Comparison of ENCODE assay signal across 11 cellular contexts in genomic region chr17:77126519-77126918, GRCh38. TPM values are rescaled to one million over a fixed set of nuclear protein-coding genes. Genes with fewer than 3 reads are reported as not detected.
DNase-seq lines count a peak whose midpoint lies in the region; ATAC-seq, FAIRE-seq and TF ChIP-seq lines count a peak whose summit lies in the region.
"Had no signal": no experiment of that assay in that cellular context is flagged by ENCODE, and none has a peak within 500 bp of the region (broad histone marks: within the 10 kb centered on the region; RNA-seq: fewer than 3 reads in every experiment).

No MANE protein-coding gene starts in this region.

- H3K79me2 ChIP-seq in PC-9 (ENCODE audit: low read depth) (no peaks in the 10 kb centered on the region), keratinocyte (ENCODE audit: control insufficient read depth, insufficient read depth, low read length) (no peaks in the 10 kb centered on the region)

- H3K36me3 Mint-ChIP-seq in CD8-positive, alpha-beta T cell: no peaks in the 10 kb centered on the region
- H3K36me3 Mint-ChIP-seq: stimulated activated memory B cell treated with anti-CD40 and anti-IgM and Interleukin-4, amounts not matched to agents 10 μg/mL and 1 μg/mL and 100 μg/mL, for 72 hours had no signal

- POLR2A ChIA-PET in PC-9 (lab: Charles Lee; ENCODE audit: unreplicated experiment): interaction anchor here (0.7 kb wide), 1 partner anchor 718 kb away, joined by 9 read pairs; no protein-coding TSS in a partner anchor
- POLR2A ChIA-PET in CD8-positive, alpha-beta T cell (lab: Charles Lee): no interaction called here

- intact Hi-C loops in heart left ventricle (cut with DNase I) (no loop called here), Right ventricle myocardium inferior (cut with DNase I) (no loop called here), PC-9 (cut with micrococcal nuclease; ENCODE audit: unreplicated experiment) (no loop called here), upper lobe of right lung (cut with DNase I) (no loop called here)
- intact Hi-C loops in CD8-positive, alpha-beta T cell (cut with DNase I, micrococcal nuclease): loop anchor here in 1 of 2 experiments (2.0 kb wide), 2 partner anchors 28 to 38 kb away; no protein-coding TSS in a partner anchor

- H3K9me3 ChIP-seq in heart left ventricle (no peaks in the 10 kb centered on the region), PC-9 (ENCODE audit: insufficient read depth, low read depth) (no peaks in the 10 kb centered on the region), keratinocyte (ENCODE audit: control insufficient read depth, low read depth, low read length) (no peaks in the 10 kb centered on the region), upper lobe of right lung (no peaks in the 10 kb centered on the region)
- H3K9me3 ChIP-seq in CD8-positive, alpha-beta T cell (ENCODE audit: low read length): no peaks in the 10 kb centered on the region

- peak overlapping the region; percentile 76 to 96 (median 87) for H3K27ac ChIP-seq in heart left ventricle
- H3K27ac ChIP-seq in PC-9: peak overlapping the region; percentile 98
- peak overlapping the region; percentile 84 for H3K27ac ChIP-seq in keratinocyte (ENCODE audit: control insufficient read depth, insufficient read depth, low read length)
- peak overlapping the region; percentile 75 for H3K27ac ChIP-seq in upper lobe of right lung
- no peak overlapping the region for H3K27ac ChIP-seq in CD8-positive, alpha-beta T cell (ENCODE audit: low read depth, low read length)

- H3K36me3 ChIP-seq in heart left ventricle: no peaks in the 10 kb centered on the region
- H3K36me3 ChIP-seq in PC-9 (ENCODE audit: low read depth): no peaks in the 10 kb centered on the region
- no peaks in the 10 kb centered on the region for H3K36me3 ChIP-seq in keratinocyte (ENCODE audit: control insufficient read depth in 2 of 2, extremely low read depth in 1 of 2, insufficient read depth in 2 of 2, low read length in 2 of 2)
- no peaks in the 10 kb centered on the region for H3K36me3 ChIP-seq in upper lobe of right lung
- H3K36me3 ChIP-seq in CD8-positive, alpha-beta T cell (ENCODE audit: insufficient read depth, low read length): no peaks in the 10 kb centered on the region

- H4K20me1 ChIP-seq in PC-9 (ENCODE audit: insufficient read depth) (no peaks in the 10 kb centered on the region), keratinocyte (ENCODE audit: control insufficient read depth, extremely low read depth, insufficient read depth, low read length) (no peaks in the 10 kb centered on the region)

- no peak overlapping the region for H3K27ac Mint-ChIP-seq in CD8-positive, alpha-beta T cell
- H3K27ac Mint-ChIP-seq: stimulated activated memory B cell treated with anti-CD40 and anti-IgM and Interleukin-4, amounts not matched to agents 10 μg/mL and 1 μg/mL and 100 μg/mL, for 72 hours had no signal

- H3K4me2 ChIP-seq in PC-9: peak overlapping the region; percentile 44
- peak overlapping the region; percentile 8 for H3K4me2 ChIP-seq in keratinocyte (ENCODE audit: control insufficient read depth, extremely low read depth, insufficient read depth, low read depth, low read length)

- H3K9me1 ChIP-seq in keratinocyte (ENCODE audit: control insufficient read depth, extremely low read depth, insufficient read depth, low read length): no peaks in the 10 kb centered on the region

- H3F3A ChIP-seq in PC-9 (ENCODE audit: insufficient read depth, low read depth): peaks cover 42% of the 10 kb centered on the region

- H3K9me3 Mint-ChIP-seq in CD8-positive, alpha-beta T cell: no peaks in the 10 kb centered on the region
- H3K9me3 Mint-ChIP-seq: stimulated activated memory B cell treated with anti-CD40 and anti-IgM and Interleukin-4, amounts not matched to agents 10 μg/mL and 1 μg/mL and 100 μg/mL, for 72 hours had no signal

- peaks cover 23% of the 10 kb centered on the region for H3K4me1 Mint-ChIP-seq in CD8-positive, alpha-beta T cell (ENCODE audit: low read depth)

- WGBS in heart left ventricle, 4 donors: 61 to 65% (median 63%) methylated on average over 7 of the region's 7 CpGs

- no peak overlapping the region for H3K4me3 ChIP-seq in heart left ventricle
- H3K4me3 ChIP-seq in PC-9: no peak overlapping the region
- no peak overlapping the region for H3K4me3 ChIP-seq in keratinocyte (ENCODE audit: control insufficient read depth in 2 of 3, extremely low read depth in 1 of 3, insufficient read depth in 2 of 3, low read depth in 1 of 3, low read length in 3 of 3)
- H3K4me3 ChIP-seq in upper lobe of right lung: no peak overlapping the region
- H3K4me3 ChIP-seq in CD8-positive, alpha-beta T cell (ENCODE audit: low read depth, low read length): no peak overlapping the region

- CTCF ChIA-PET in PC-9 (lab: Charles Lee): interaction anchor here (0.6 kb wide), 1 partner anchor 70 kb away, joined by 16 read pairs; no protein-coding TSS in a partner anchor
- CTCF ChIA-PET in CD8-positive, alpha-beta T cell (lab: Charles Lee): no interaction called here

- dilution Hi-C loops in keratinocyte (cut with MboI; ENCODE audit: extremely low pct_ligation_motif_present, low sequenced_read_pairs): no loop called here

- H2AFZ ChIP-seq in PC-9: no peak overlapping the region
- no peak overlapping the region for H2AFZ ChIP-seq in keratinocyte (ENCODE audit: control insufficient read depth, low read length)

- peak overlapping the region; percentile 41 for H3K9ac ChIP-seq in keratinocyte (ENCODE audit: control insufficient read depth, extremely low read depth, insufficient read depth, low read length)

- H3K27me3 ChIP-seq in heart left ventricle (no peaks in the 10 kb centered on the region), PC-9 (ENCODE audit: insufficient read depth, low read depth) (no peaks in the 10 kb centered on the region), keratinocyte (ENCODE audit: control insufficient read depth, extremely low read depth, insufficient read depth, low read length) (no peaks in the 10 kb centered on the region), upper lobe of right lung (no peaks in the 10 kb centered on the region)
- no peaks in the 10 kb centered on the region for H3K27me3 ChIP-seq in CD8-positive, alpha-beta T cell (ENCODE audit: insufficient read depth, low read length)

- no peaks in the 10 kb centered on the region for H3K9me2 ChIP-seq in PC-9 (ENCODE audit: insufficient read depth)

- ATAC-seq in heart left ventricle: no peak
- ATAC-seq in Right ventricle myocardium inferior: no peak
- ATAC-seq in upper lobe of right lung: no peak
- no peak for ATAC-seq in CD8-positive, alpha-beta T cell
- ATAC-seq: stimulated activated memory B cell treated with anti-CD40 and anti-IgM and Interleukin-4, amounts not matched to agents 10 μg/mL and 1 μg/mL and 100 μg/mL, for 72 hours had no signal

- H3K4me1 ChIP-seq in heart left ventricle (peaks cover 0 to 83% (median 42%) of the 10 kb centered on the region in 12 donors), PC-9 (replicated peaks; ENCODE audit: insufficient read depth) (peaks cover 52% of the 10 kb centered on the region), keratinocyte (ENCODE audit: control insufficient read depth, extremely low read depth, insufficient read depth, low read length) (peaks cover 67% of the 10 kb centered on the region), upper lobe of right lung (peaks cover 31% of the 10 kb centered on the region)
- peaks cover 22% of the 10 kb centered on the region for H3K4me1 ChIP-seq in CD8-positive, alpha-beta T cell (ENCODE audit: insufficient read depth, low read length)

- DNase-seq in heart left ventricle: no peak
- DNase-seq in Right ventricle myocardium inferior (ENCODE audit: missing footprints): no peak
- peak; percentile 58 to 68 for DNase-seq in PC-9
- DNase-seq in keratinocyte (ENCODE audit: low read depth, low spot score): no peak
- DNase-seq in upper lobe of right lung: no peak
- no peak for DNase-seq in foreskin melanocyte
- DNase-seq in CD8-positive, alpha-beta T cell: no peak
- DNase-seq in stimulated activated CD4-positive, alpha-beta T cell treated with anti-CD3 and anti-CD28 coated beads, Interleukin-4, amount 100 ng/mL, for 24 hours: no peak
- DNase-seq: amniotic stem cell, GF-D8 had no signal

- TF ChIP-seq POLR2A in heart left ventricle (IDR thresholded peaks at IDR 0.05): no peak

- H3K27me3 Mint-ChIP-seq in CD8-positive, alpha-beta T cell (ENCODE audit: low read depth): no peaks in the 10 kb centered on the region
- H3K27me3 Mint-ChIP-seq: stimulated activated memory B cell treated with anti-CD40 and anti-IgM and Interleukin-4, amounts not matched to agents 10 μg/mL and 1 μg/mL and 100 μg/mL, for 72 hours had no signal

- FAIRE-seq in keratinocyte (lab: Jason Lieb, UNC): no peak

- H3K4me3 Mint-ChIP-seq in CD8-positive, alpha-beta T cell: no peak overlapping the region
- H3K4me3 Mint-ChIP-seq: stimulated activated memory B cell treated with anti-CD40 and anti-IgM and Interleukin-4, amounts not matched to agents 10 μg/mL and 1 μg/mL and 100 μg/mL, for 72 hours had no signal

- TF ChIP-seq CTCF in heart left ventricle (IDR thresholded peaks at IDR 0.05) (no peak), PC-9 (conservative IDR thresholded peaks at IDR 0.05) (no peak), keratinocyte (optimal IDR thresholded peaks at IDR 0.05 in 1 of 3, IDR thresholded peaks at IDR 0.05 in 1 of 3, conservative IDR thresholded peaks at IDR 0.05 in 1 of 3; ENCODE audit: extremely low read depth in 1 of 3, insufficient read depth in 2 of 3, low read length in 3 of 3) (no peak), upper lobe of right lung (IDR thresholded peaks at IDR 0.05) (no peak)
- no peak for TF ChIP-seq CTCF in CD8-positive, alpha-beta T cell (IDR thresholded peaks at IDR 0.05)

- no TSS peak for BruUV-seq in PC-9 (replicated peaks; lab: Mats Ljungman, UMichigan)

RNA-seq across cellular contexts. Expression of gene SEC14L1, which starts 14.2 kb away (rescaled TPM):
- 100 to 1,000 TPM in 1 of 9 donors, 10 to 100 TPM in 8; 43.6 to 116 (median 53.7) TPM for total RNA-seq in heart left ventricle
- polyA plus RNA-seq in heart left ventricle: 10 to 100 TPM; 26.6 to 69.5 TPM
- total RNA-seq in Right ventricle myocardium inferior: 65.5 TPM
- 66.0 and 83.1 TPM in 2 replicates for total RNA-seq in PC-9 (2021)
- polyA plus RNA-seq in keratinocyte: 20.1 to 44.6 TPM (median 35.6 TPM) in 3 replicates
- 114 TPM for polyA plus RNA-seq in keratinocyte (2011; ENCODE audit: low read depth)
- polyA plus RNA-seq in keratinocyte (2011; cell fraction: cytosol; rRNA removed): 38.6 and 56.2 TPM in 2 replicates
- 55.1 and 64.2 TPM in 2 replicates for polyA plus RNA-seq in keratinocyte (2011; cell fraction: nucleus; rRNA removed)
- polyA plus RNA-seq in keratinocyte (2012; ENCODE audit: low replicate concordance): 40.0 and 57.5 TPM in 2 replicates
- 32.6 to 43.9 TPM (median 43.7 TPM) in 3 replicates for polyA minus RNA-seq in keratinocyte
- polyA minus RNA-seq in keratinocyte (2011; cell fraction: cytosol; rRNA and poly(A)+ RNA removed): 58.9 TPM
- 34.9 and 68.3 TPM in 2 replicates for polyA minus RNA-seq in keratinocyte (2011; cell fraction: nucleus; rRNA and poly(A)+ RNA removed)
- 144 TPM for total RNA-seq in upper lobe of right lung
- total RNA-seq in CD8-positive, alpha-beta T cell: 100 to 1,000 TPM; 114 to 118 TPM

Comparison
In these comparisons a context has a peak if more than half of its experiments do, and no peak if none do; other contexts are left out.
1. DNase-seq: peak in PC-9 (2 of 2); none in heart left ventricle (0 of 5), Right ventricle myocardium inferior (single experiment), keratinocyte (single experiment), upper lobe of right lung (single experiment), foreskin melanocyte (single experiment), CD8-positive, alpha-beta T cell (0 of 7) and stimulated activated CD4-positive, alpha-beta T cell treated with anti-CD3 and anti-CD28 coated beads, Interleukin-4, amount 100 ng/mL, for 24 hours (single experiment).